9 cellular contexts compared by ENCODE assay signal in the genomic region with DNA sequence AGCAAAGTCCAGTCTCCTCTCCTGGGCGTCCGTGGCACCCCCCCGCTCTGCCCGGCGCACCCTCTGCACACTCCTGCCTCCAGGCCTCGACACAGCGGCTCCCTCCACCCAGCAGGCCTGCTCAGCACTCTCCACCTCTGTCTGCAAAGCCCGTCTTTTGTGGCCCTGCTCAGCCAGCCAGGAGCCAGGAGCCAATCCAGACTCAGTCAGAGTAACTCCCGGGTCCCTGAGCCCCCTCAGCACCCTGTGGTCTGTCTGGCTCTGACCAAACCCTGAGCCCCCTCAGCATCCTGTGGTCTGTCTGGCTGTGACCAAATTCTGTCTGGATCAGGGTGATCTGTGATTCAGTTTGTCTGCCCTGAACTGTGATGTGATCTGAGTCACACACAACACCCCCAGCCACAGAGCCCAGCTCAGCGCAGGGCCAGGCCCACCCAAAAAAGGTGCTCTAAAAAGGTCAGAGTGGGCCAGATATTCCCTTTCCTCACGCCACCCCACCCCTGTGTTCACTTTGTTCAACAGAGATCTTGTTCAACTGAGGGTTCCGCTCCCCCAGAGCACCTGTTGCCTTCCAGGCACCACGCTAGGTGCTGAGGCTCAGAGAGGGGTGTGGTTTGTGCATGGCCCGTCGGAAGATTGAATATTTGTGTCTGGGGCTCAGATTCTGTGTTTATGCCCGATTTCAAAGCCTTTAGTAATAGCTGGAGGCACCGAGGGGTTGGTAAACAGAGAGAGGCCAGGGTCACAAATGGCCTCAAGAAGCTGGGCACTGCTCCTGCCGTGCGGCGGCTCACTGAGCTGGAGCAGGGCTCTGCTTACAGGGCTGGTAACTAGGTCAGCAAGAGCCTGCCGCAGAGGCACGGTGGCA. TPM values are rescaled to one million over a fixed set of nuclear protein-coding genes. Genes with fewer than 3 reads are reported as not detected.
A peak's percentile ranks its signal among the peaks of the same experiment; 100 is the strongest.
DNase-seq lines count a peak whose midpoint lies in the region; ATAC-seq and TF ChIP-seq lines count a peak whose summit lies in the region.
"Had no signal": no experiment of that assay in that cellular context is flagged by ENCODE, and none has a peak within 500 bp of the region (broad histone marks: within the 10 kb centered on the region; RNA-seq: fewer than 3 reads in every experiment).

No MANE protein-coding gene starts in this region.

- no peak overlapping the region for H4K12ac ChIP-seq in trophoblast cell (ENCODE audit: low read depth, low read length)

- H3K9me3 ChIP-seq in trophoblast cell (ENCODE audit: insufficient read depth, low read depth, low read length) = peaks cover 4% of the 10 kb centered on the region

- H3K23ac ChIP-seq in trophoblast cell (ENCODE audit: low read length) = no peak overlapping the region

- H3K4ac ChIP-seq in trophoblast cell (ENCODE audit: low read depth, low read length) = no peak overlapping the region

- DNase-seq in ELF-1 (ENCODE audit: low read depth, low spot score) (peak; percentile 54), T-helper 22 cell (ENCODE audit: low read depth) (peak; percentile 54), trophoblast cell (no peak), NCI-H774 (lab: John Stamatoyannopoulos, UW) (no peak), head of caudate nucleus (no peak), NCI-H345 (lab: John Stamatoyannopoulos, UW) (no peak)
- DNase-seq: NCI-H524 treated with DMSO at 0.1 percent for 48 hours had no signal

- H2BK5ac ChIP-seq in trophoblast cell (ENCODE audit: low read depth, low read length, poor library complexity) = no peak overlapping the region

- no peak overlapping the region for H3K9ac ChIP-seq in trophoblast cell (ENCODE audit: low read length)

- no peak for ATAC-seq in GM18517 (IDR thresholded peaks at IDR 0.05; ENCODE audit: unreplicated experiment)

- no peak overlapping the region for H2AFZ ChIP-seq in trophoblast cell (ENCODE audit: insufficient read depth, low read length, poor library complexity)

- no peaks in the 10 kb centered on the region for H3K79me2 ChIP-seq in trophoblast cell (ENCODE audit: control insufficient read depth, insufficient read depth, low read length, poor library complexity)

- no peaks in the 10 kb centered on the region for H3K27me3 ChIP-seq in trophoblast cell (ENCODE audit: insufficient read depth, low read length)

- H3K4me3 ChIP-seq in trophoblast cell (ENCODE audit: low read depth, low read length) = no peak overlapping the region

- intact Hi-C loops in head of caudate nucleus (cut with DNase I) = no loop called here

- H3K27me3 Mint-ChIP-seq in brain = peaks cover 2% of the 10 kb centered on the region

- H3K36me3 Mint-ChIP-seq in brain = no peaks in the 10 kb centered on the region

- peak overlapping the region; percentile 21 to 91 (median 42) for H3K27ac Mint-ChIP-seq in brain

- peaks cover 0 to 4% (median 0%) of the 10 kb centered on the region in 5 experiments for H3K9me3 Mint-ChIP-seq in brain

- H3K4me1 Mint-ChIP-seq in brain = peaks cover 31% of the 10 kb centered on the region

- H2AK5ac ChIP-seq in trophoblast cell (ENCODE audit: low read length) = no peak overlapping the region

- H2BK120ac ChIP-seq in trophoblast cell (ENCODE audit: insufficient read depth, low read length, poor library complexity) = no peak overlapping the region

- peak overlapping the region; percentile 86 for H4K91ac ChIP-seq in trophoblast cell (ENCODE audit: low read depth, low read length)

- no CpG with 5 or more reads among the region's 22 CpGs for WGBS in trophoblast cell (ENCODE audit: extremely low coverage, insufficient coverage, insufficient read length)

- peaks cover 0 to 2% of the 10 kb centered on the region in 2 experiments for H3K36me3 ChIP-seq in trophoblast cell (ENCODE audit: control insufficient read depth in 1 of 2, insufficient read depth in 2 of 2, low read length in 2 of 2)

- H3K27ac ChIP-seq in trophoblast cell (ENCODE audit: low read depth, low read length) = peak overlapping the region; percentile 71

- no peak for TF ChIP-seq CTCF in brain (conservative IDR thresholded peaks at IDR 0.05)

- H2BK12ac ChIP-seq in trophoblast cell (ENCODE audit: low read length) = no peak overlapping the region

- no peak overlapping the region for H4K8ac ChIP-seq in trophoblast cell (ENCODE audit: low read depth, low read length)

- no peak overlapping the region for H3K4me2 ChIP-seq in trophoblast cell (ENCODE audit: low read length)

- peaks cover 4% of the 10 kb centered on the region for H3K79me1 ChIP-seq in trophoblast cell (ENCODE audit: low read length)

- H3K4me1 ChIP-seq in trophoblast cell (ENCODE audit: control insufficient read depth in 1 of 2, insufficient read depth in 2 of 2, low read length in 2 of 2) = peaks cover 3 to 11% of the 10 kb centered on the region in 2 experiments

- no peak overlapping the region for H3K18ac ChIP-seq in trophoblast cell (ENCODE audit: low read length)

- H3K4me3 Mint-ChIP-seq in brain = no peak overlapping the region

- H3K14ac ChIP-seq in trophoblast cell (ENCODE audit: low read length) = no peak overlapping the region

RNA-seq across cellular contexts. Expression of a gene that starts 5.9 kb away (rescaled TPM):
- polyA plus RNA-seq in brain (ENCODE audit: insufficient read depth, low read depth, low replicate concordance) = 20.9 TPM
- polyA plus RNA-seq in trophoblast cell (2013) = 32.1 and 34.1 TPM in 2 replicates

RNA-seq across cellular contexts. Expression of a gene that starts 50.9 kb away (rescaled TPM):
- 30.7 TPM for polyA plus RNA-seq in brain (ENCODE audit: insufficient read depth, low read depth, low replicate concordance)
- 31.8 and 32.8 TPM in 2 replicates for polyA plus RNA-seq in trophoblast cell (2013)

Comparison
In these comparisons a context has a peak if more than half of its experiments do, and no peak if none do; other contexts are left out.
1. DNase-seq: peak in ELF-1 (single experiment) and T-helper 22 cell (single experiment); none in trophoblast cell (0 of 2), NCI-H774 (single experiment), head of caudate nucleus (0 of 42) and NCI-H345 (single experiment).